Comparison of ENCODE assay signal across 1 cellular context in genomic region chr3:129442947-129443346, GRCh38.
TF ChIP-seq lines count a peak whose summit lies in the region.

No MANE protein-coding gene starts in this region.

TF ChIP-seq in endothelial cell of umbilical vein, 7 proteins besides CTCF, POLR2A, EP300 and RAD21:
- TF ChIP-seq FOS (IDR thresholded peaks at IDR 0.05; ENCODE audit: borderline replicate concordance, insufficient read depth, low read length) (no peak), POLR2AphosphoS5 (IDR thresholded peaks at IDR 0.05; ENCODE audit: insufficient read depth, low read depth, low read length) (no peak), MAX (IDR thresholded peaks at IDR 0.05; ENCODE audit: insufficient read depth, insufficient read length) (no peak), JUN (IDR thresholded peaks at IDR 0.05; ENCODE audit: borderline replicate concordance, insufficient read depth, insufficient read length, low read depth) (no peak), MYC (IDR thresholded peaks at IDR 0.05; ENCODE audit: low read depth, low read length) (no peak), GATA2 (IDR thresholded peaks at IDR 0.05; ENCODE audit: insufficient read depth, insufficient read length, low read depth, low read length) (no peak), EZH2 (IDR thresholded peaks at IDR 0.05; ENCODE audit: borderline replicate concordance, low read depth, low read length, severe bottlenecking) (no peak)
